1 cellular context compared by ENCODE assay signal in genomic region chr17:521168-521525, GRCh38.
TF ChIP-seq lines count a peak whose summit lies in the region.

No MANE protein-coding gene starts in this region.

TF ChIP-seq in H1, 55 proteins besides CTCF, POLR2A, EP300 and RAD21:
- TF ChIP-seq CHD7 (IDR thresholded peaks at IDR 0.05; ENCODE audit: insufficient replicate concordance, low read length) (no peak), YY1 (IDR thresholded peaks at IDR 0.05; ENCODE audit: low read depth, low read length) (no peak), TCF12 (IDR thresholded peaks at IDR 0.05; ENCODE audit: low read depth, low read length) (no peak), POLR2AphosphoS5 (IDR thresholded peaks at IDR 0.05; ENCODE audit: low read depth, low read length) (no peak), RBBP5 (IDR thresholded peaks at IDR 0.05; ENCODE audit: borderline replicate concordance, low read depth, low read length) (no peak), KDM1A (IDR thresholded peaks at IDR 0.05; ENCODE audit: borderline replicate concordance, low read length) (no peak)
